In genomic region chr22:39242809-39243442, GRCh38 we compare ENCODE assay signal across 7 cellular contexts. TPM values are rescaled to one million over a fixed set of nuclear protein-coding genes. Genes with fewer than 3 reads are reported as not detected.
DNase-seq lines count a peak whose midpoint lies in the region; ATAC-seq and TF ChIP-seq lines count a peak whose summit lies in the region.

No MANE protein-coding gene starts in this region.

- ATAC-seq in GM21526 (IDR thresholded peaks at IDR 0.05; ENCODE audit: low FRiP score, unreplicated experiment) (no peak), HG02571 (IDR thresholded peaks at IDR 0.05; ENCODE audit: unreplicated experiment) (no peak)

- H3F3A ChIP-seq in neural cell (ENCODE audit: insufficient read depth, low read length, poor library complexity, severe bottlenecking), result no peaks in the 10 kb centered on the region

- H3K27me3 ChIP-seq in HUES48 (ENCODE audit: control insufficient read depth, insufficient read depth, low read length) (peaks cover 90% of the 10 kb centered on the region), neural cell (ENCODE audit: insufficient read depth, low read depth, low read length) (peaks cover 62% of the 10 kb centered on the region)

- H3K4me3 ChIP-seq in HUES48 (ENCODE audit: low read depth, low read length) (peak overlapping the region; percentile 63), neural cell (ENCODE audit: low read length) (peak overlapping the region; percentile 65)

- H3K4me3 Mint-ChIP-seq in T-helper 2 cell treated with Interferon-gamma antibody and Interleukin-4, amounts not matched to agents 5 μg/mL and 100 μg/mL, for 36 hours, result peak overlapping the region; percentile 67

- H3K27ac ChIP-seq in HUES48 (ENCODE audit: low read depth, low read length), result peak overlapping the region; percentile 35
- no peak overlapping the region for H3K27ac ChIP-seq in neural cell (ENCODE audit: low read length)

- no peaks in the 10 kb centered on the region for H3K36me3 ChIP-seq in HUES48 (ENCODE audit: control insufficient read depth, insufficient read depth, low read length)
- H3K36me3 ChIP-seq in neural cell (ENCODE audit: insufficient read depth, low read length), result no peaks in the 10 kb centered on the region

- H3K9me2 ChIP-seq in neural cell (ENCODE audit: insufficient read depth, low read length), result no peaks in the 10 kb centered on the region

- peaks cover 20% of the 10 kb centered on the region for H3K4me1 ChIP-seq in HUES48 (ENCODE audit: control insufficient read depth, insufficient read depth, low read length)

- H3K36me3 Mint-ChIP-seq in T-helper 2 cell treated with Interferon-gamma antibody and Interleukin-4, amounts not matched to agents 5 μg/mL and 100 μg/mL, for 36 hours (ENCODE audit: low read depth), result no peaks in the 10 kb centered on the region

- H3K9ac ChIP-seq in HUES48 (ENCODE audit: low read depth, low read length) (no peak overlapping the region), neural cell (ENCODE audit: low read length) (peak overlapping the region; percentile 48)

- H3K4me1 Mint-ChIP-seq in T-helper 2 cell treated with Interferon-gamma antibody and Interleukin-4, amounts not matched to agents 5 μg/mL and 100 μg/mL, for 36 hours (ENCODE audit: low read depth), result peaks cover 20% of the 10 kb centered on the region

- H3K27me3 Mint-ChIP-seq in T-helper 2 cell treated with Interferon-gamma antibody and Interleukin-4, amounts not matched to agents 5 μg/mL and 100 μg/mL, for 36 hours (ENCODE audit: low read depth), result peaks cover 65% of the 10 kb centered on the region

- TF ChIP-seq CTCF in neural cell (IDR thresholded peaks at IDR 0.05; ENCODE audit: poor library complexity, severe bottlenecking), result no peak

- H2AFZ ChIP-seq in neural cell (ENCODE audit: low read depth, low read length), result no peak overlapping the region

- H3K79me2 ChIP-seq in neural cell (replicated peaks; ENCODE audit: insufficient read depth, low read length), result no peaks in the 10 kb centered on the region

- no peak for TF ChIP-seq RAD21 in neural cell (conservative IDR thresholded peaks at IDR 0.05)

- DNase-seq in T-helper 2 cell treated with Interferon-gamma antibody and Interleukin-4, amounts not matched to agents 5 μg/mL and 100 μg/mL, for 36 hours (ENCODE audit: low spot score), result no peak
- peak; percentile 13 for DNase-seq in effector CD8-positive, alpha-beta T cell (lab: John Stamatoyannopoulos, UW)
- no peak for DNase-seq in hepatic stellate cell (ENCODE audit: low spot score)

- H3K4me2 ChIP-seq in neural cell (ENCODE audit: low read length), result peak overlapping the region; percentile 51

- H3K9me3 Mint-ChIP-seq in T-helper 2 cell treated with Interferon-gamma antibody and Interleukin-4, amounts not matched to agents 5 μg/mL and 100 μg/mL, for 36 hours, result no peaks in the 10 kb centered on the region

- TF ChIP-seq EP300 in neural cell (conservative IDR thresholded peaks at IDR 0.05; ENCODE audit: poor library complexity, severe bottlenecking), result no peak

- no peaks in the 10 kb centered on the region for H3K9me3 ChIP-seq in HUES48 (ENCODE audit: control insufficient read depth, insufficient read depth, low read length)
- no peaks in the 10 kb centered on the region for H3K9me3 ChIP-seq in neural cell (ENCODE audit: low read length)

- H4K20me1 ChIP-seq in neural cell (ENCODE audit: insufficient read depth), result no peaks in the 10 kb centered on the region

- peak overlapping the region; percentile 49 for H3K27ac Mint-ChIP-seq in T-helper 2 cell treated with Interferon-gamma antibody and Interleukin-4, amounts not matched to agents 5 μg/mL and 100 μg/mL, for 36 hours

TF ChIP-seq in neural cell, 6 proteins besides CTCF, POLR2A, EP300 and RAD21:
- TF ChIP-seq EZH2 (IDR thresholded peaks at IDR 0.05; ENCODE audit: borderline replicate concordance, insufficient read depth, low read length, poor library complexity, severe bottlenecking) (peak; percentile 38), MXI1 (conservative IDR thresholded peaks at IDR 0.05; ENCODE audit: poor library complexity, severe bottlenecking) (no peak)

RNA-seq across cellular contexts. Expression of gene PDGFB, which starts 1.9 kb away (rescaled TPM):
- 0.08 and 0.61 TPM in 2 replicates for polyA plus RNA-seq in neural cell
- polyA minus RNA-seq in neural cell, result 0.24 and 0.35 TPM in 2 replicates
